In the genomic region with DNA sequence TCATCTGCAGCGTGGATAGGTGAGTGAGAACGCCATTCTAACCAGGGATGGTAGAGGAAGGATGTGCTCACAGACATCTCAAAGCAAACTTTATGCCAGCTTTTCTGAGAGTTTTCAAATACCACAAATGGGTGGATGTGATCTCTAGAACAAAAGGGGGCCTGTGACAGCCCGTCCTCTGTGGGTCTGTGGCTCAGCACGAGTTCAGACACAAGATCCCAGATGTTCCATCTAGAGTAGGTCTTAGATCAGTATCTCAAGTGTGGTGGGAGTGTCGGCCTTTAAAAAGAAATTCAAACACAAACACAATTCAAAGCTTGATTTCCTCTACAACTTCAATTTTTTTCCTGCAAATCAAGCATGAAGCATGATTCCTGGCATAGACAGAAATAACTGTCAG, we compare ENCODE assay signal across 31 cellular contexts. TPM values are rescaled to one million over a fixed set of nuclear protein-coding genes. Genes with fewer than 3 reads are reported as not detected.
DNase-seq lines count a peak whose midpoint lies in the region; ATAC-seq, FAIRE-seq and TF ChIP-seq lines count a peak whose summit lies in the region.
"Had no signal": no experiment of that assay in that cellular context is flagged by ENCODE, and none has a peak within 500 bp of the region (broad histone marks: within the 10 kb centered on the region; RNA-seq: fewer than 3 reads in every experiment).

No MANE protein-coding gene starts in this region.

- no peaks in the 10 kb centered on the region for H3K27me3 ChIP-seq in BLaER1 treated with 17β-estradiol and CSF1 and Interleukin-3, amounts not matched to agents 10 nM and 100 nM
- H3K27me3 ChIP-seq in osteoblast (ENCODE audit: insufficient read depth, low read length) = no peaks in the 10 kb centered on the region
- H3K27me3 ChIP-seq: BE2C, SJSA1 had no signal

- peak overlapping the region in 10 of 11 experiments; percentile 36 to 71 (median 59); a peak in 17 of 22 replicates for H3K4me2 ChIP-seq in BLaER1 treated with 17β-estradiol and CSF1 and Interleukin-3, amounts not matched to agents 10 nM and 100 nM
- no peak overlapping the region for H3K4me2 ChIP-seq in osteoblast (ENCODE audit: insufficient read depth, low read length)
- H3K4me2 ChIP-seq: KMS-11 had no signal

- peak overlapping the region; percentile 14 for H3K27ac Mint-ChIP-seq in activated CD8-positive, alpha-beta T cell treated with anti-CD3 and anti-CD28 coated beads for 36 hours
- no peak overlapping the region for H3K27ac Mint-ChIP-seq in activated CD8-positive, alpha-beta T cell treated with anti-CD3 and anti-CD28 coated beads, Interleukin-2, amount 10 ng/mL, durations not matched to agents 7 days and 5 days
- H3K27ac Mint-ChIP-seq: HFFc6 had no signal

- no peak overlapping the region for H3K4me3 Mint-ChIP-seq in activated CD8-positive, alpha-beta T cell treated with anti-CD3 and anti-CD28 coated beads for 36 hours
- H3K4me3 Mint-ChIP-seq in activated CD8-positive, alpha-beta T cell treated with anti-CD3 and anti-CD28 coated beads, Interleukin-2, amount 10 ng/mL, durations not matched to agents 7 days and 5 days = no peak overlapping the region
- H3K4me3 Mint-ChIP-seq: CD4-positive, CD25-positive, alpha-beta regulatory T cell; HFFc6 had no signal

- peaks cover 0 to 14% (median 0%) of the 10 kb centered on the region in 11 experiments; a peak in 5 of 22 replicates for H4K20me1 ChIP-seq in BLaER1 treated with 17β-estradiol and CSF1 and Interleukin-3, amounts not matched to agents 10 nM and 100 nM
- no peaks in the 10 kb centered on the region for H4K20me1 ChIP-seq in osteoblast (ENCODE audit: insufficient read depth, low read length)

- no peaks in the 10 kb centered on the region for H3K9me3 Mint-ChIP-seq in activated CD8-positive, alpha-beta T cell treated with anti-CD3 and anti-CD28 coated beads for 36 hours
- no peaks in the 10 kb centered on the region for H3K9me3 Mint-ChIP-seq in activated CD8-positive, alpha-beta T cell treated with anti-CD3 and anti-CD28 coated beads, Interleukin-2, amount 10 ng/mL, durations not matched to agents 7 days and 5 days (ENCODE audit: insufficient read depth)
- H3K9me3 Mint-ChIP-seq: CD4-positive, CD25-positive, alpha-beta regulatory T cell; HFFc6 had no signal

- intact Hi-C loops in activated CD8-positive, alpha-beta T cell treated with anti-CD3 and anti-CD28 coated beads for 36 hours (cut with micrococcal nuclease) = no loop called here
- intact Hi-C loops in kidney (cut with DNase I) = no loop called here

- H3K27ac ChIP-seq in BLaER1 treated with 17β-estradiol and CSF1 and Interleukin-3, amounts not matched to agents 10 nM and 100 nM = peak overlapping the region in 2 of 11 experiments; percentile 16 to 27; a peak in 2 of 22 replicates
- H3K27ac ChIP-seq in osteoblast (ENCODE audit: low read depth, low read length) (no peak overlapping the region), kidney (ENCODE audit: low read depth in 2 of 2, low read length in 2 of 2) (no peak overlapping the region)
- H3K27ac ChIP-seq: 22Rv1, KMS-11, SJSA1 had no signal

- H3K36me3 Mint-ChIP-seq in activated CD8-positive, alpha-beta T cell treated with anti-CD3 and anti-CD28 coated beads for 36 hours (ENCODE audit: low read depth) = peaks cover 44% of the 10 kb centered on the region
- peaks cover 37% of the 10 kb centered on the region for H3K36me3 Mint-ChIP-seq in activated CD8-positive, alpha-beta T cell treated with anti-CD3 and anti-CD28 coated beads, Interleukin-2, amount 10 ng/mL, durations not matched to agents 7 days and 5 days (ENCODE audit: low read depth)

- peaks cover 61 to 94% (median 81%) of the 10 kb centered on the region in 11 experiments for H3K36me3 ChIP-seq in BLaER1 treated with 17β-estradiol and CSF1 and Interleukin-3, amounts not matched to agents 10 nM and 100 nM
- H3K36me3 ChIP-seq in osteoblast (ENCODE audit: insufficient read depth, low read length) = peaks cover 37% of the 10 kb centered on the region
- peaks cover 21 to 41% of the 10 kb centered on the region in 2 donors for H3K36me3 ChIP-seq in kidney (ENCODE audit: control insufficient read depth in 1 of 2, insufficient read depth in 2 of 2, low read length in 2 of 2)
- H3K36me3 ChIP-seq: SJSA1 had no signal

- H3K9ac ChIP-seq in BLaER1 treated with 17β-estradiol and CSF1 and Interleukin-3, amounts not matched to agents 10 nM and 100 nM = no peak overlapping the region; a peak in 1 of 22 replicates
- no peak overlapping the region for H3K9ac ChIP-seq in kidney (ENCODE audit: low read length in 2 of 2)
- H3K9ac ChIP-seq: KMS-11 had no signal

- CTCF ChIA-PET in activated CD8-positive, alpha-beta T cell treated with anti-CD3 and anti-CD28 coated beads for 36 hours (lab: Charles Lee) = interaction anchor here (3.2 kb wide), 1 partner anchor 17 kb away, joined by 13 read pairs; no protein-coding TSS in a partner anchor
- CTCF ChIA-PET in activated CD8-positive, alpha-beta T cell treated with anti-CD3 and anti-CD28 coated beads, Interleukin-2, amount 10 ng/mL, durations not matched to agents 7 days and 5 days (lab: Charles Lee) = interaction anchor here (2.0 kb wide), 1 partner anchor 16 kb away, joined by 6 read pairs; no protein-coding TSS in a partner anchor

- no peaks in the 10 kb centered on the region for H3K9me3 ChIP-seq in BLaER1 treated with 17β-estradiol and CSF1 and Interleukin-3, amounts not matched to agents 10 nM and 100 nM (replicated peaks in 1 of 11)
- H3K9me3 ChIP-seq in osteoblast (ENCODE audit: low read depth, low read length) (no peaks in the 10 kb centered on the region), kidney (ENCODE audit: control insufficient read depth in 1 of 2, low read length in 2 of 2) (no peaks in the 10 kb centered on the region)
- H3K9me3 ChIP-seq: BE2C, HAP-1, SJSA1 had no signal

- no peak overlapping the region for H2AFZ ChIP-seq in osteoblast (ENCODE audit: low read length)

- H3K79me2 ChIP-seq in osteoblast (ENCODE audit: insufficient read depth, low read length) = peaks cover 9% of the 10 kb centered on the region

- ATAC-seq in activated CD8-positive, alpha-beta T cell treated with anti-CD3 and anti-CD28 coated beads for 36 hours = no peak
- ATAC-seq in activated CD8-positive, alpha-beta T cell treated with anti-CD3 and anti-CD28 coated beads, Interleukin-2, amount 10 ng/mL, durations not matched to agents 7 days and 5 days = no peak
- ATAC-seq: GM12878 had no signal

- POLR2A ChIA-PET in activated CD8-positive, alpha-beta T cell treated with anti-CD3 and anti-CD28 coated beads for 36 hours (lab: Charles Lee) = no interaction called here
- POLR2A ChIA-PET in activated CD8-positive, alpha-beta T cell treated with anti-CD3 and anti-CD28 coated beads, Interleukin-2, amount 10 ng/mL, durations not matched to agents 7 days and 5 days (lab: Charles Lee) = no interaction called here

- no peak for TF ChIP-seq CTCF in activated CD8-positive, alpha-beta T cell treated with anti-CD3 and anti-CD28 coated beads for 36 hours (IDR thresholded peaks at IDR 0.05)
- no peak for TF ChIP-seq CTCF in osteoblast (IDR thresholded peaks at IDR 0.05; ENCODE audit: extremely low read depth, low read depth, low read length)
- TF ChIP-seq CTCF in kidney (IDR thresholded peaks at IDR 0.05; ENCODE audit: borderline replicate concordance, extremely low read depth, insufficient read depth) = no peak

- no peak for FAIRE-seq in kidney (lab: Jason Lieb, UNC)
- FAIRE-seq: D721Med, GM12878 had no signal

- no peaks in the 10 kb centered on the region for H3K27me3 Mint-ChIP-seq in activated CD8-positive, alpha-beta T cell treated with anti-CD3 and anti-CD28 coated beads for 36 hours
- H3K27me3 Mint-ChIP-seq in activated CD8-positive, alpha-beta T cell treated with anti-CD3 and anti-CD28 coated beads, Interleukin-2, amount 10 ng/mL, durations not matched to agents 7 days and 5 days (ENCODE audit: low read depth) = no peaks in the 10 kb centered on the region
- H3K27me3 Mint-ChIP-seq: CD4-positive, CD25-positive, alpha-beta regulatory T cell had no signal

- peaks cover 19 to 30% (median 23%) of the 10 kb centered on the region in 10 experiments for H3K4me1 ChIP-seq in BLaER1 treated with 17β-estradiol and CSF1 and Interleukin-3, amounts not matched to agents 10 nM and 100 nM
- H3K4me1 ChIP-seq in osteoblast (ENCODE audit: insufficient read depth, low read length) = peaks cover 6% of the 10 kb centered on the region
- peaks cover 6 to 12% of the 10 kb centered on the region in 2 donors for H3K4me1 ChIP-seq in kidney (ENCODE audit: control insufficient read depth in 1 of 2, insufficient read depth in 1 of 2, low read depth in 1 of 2, low read length in 2 of 2)
- H3K4me1 ChIP-seq: HAP-1 had no signal

- H3K4me1 Mint-ChIP-seq in activated CD8-positive, alpha-beta T cell treated with anti-CD3 and anti-CD28 coated beads for 36 hours (ENCODE audit: low read depth) = peaks cover 5% of the 10 kb centered on the region
- H3K4me1 Mint-ChIP-seq in activated CD8-positive, alpha-beta T cell treated with anti-CD3 and anti-CD28 coated beads, Interleukin-2, amount 10 ng/mL, durations not matched to agents 7 days and 5 days (ENCODE audit: low read depth) = peaks cover 12% of the 10 kb centered on the region

- H3K4me3 ChIP-seq in BLaER1 treated with 17β-estradiol and CSF1 and Interleukin-3, amounts not matched to agents 10 nM and 100 nM = no peak overlapping the region
- no peak overlapping the region for H3K4me3 ChIP-seq in osteoblast (ENCODE audit: insufficient read depth, low read length)
- H3K4me3 ChIP-seq in kidney (ENCODE audit: low read length in 2 of 2) = no peak overlapping the region
- H3K4me3 ChIP-seq: GM12878, HAP-1, SJSA1 had no signal

- no peak for DNase-seq in activated CD8-positive, alpha-beta T cell treated with anti-CD3 and anti-CD28 coated beads for 36 hours
- no peak for DNase-seq in activated CD8-positive, alpha-beta T cell treated with anti-CD3 and anti-CD28 coated beads, Interleukin-2, amount 10 ng/mL, durations not matched to agents 7 days and 5 days
- DNase-seq in SK-N-DZ (ENCODE audit: low spot score) (peak; percentile 44), osteoblast (ENCODE audit: insufficient read length, low spot score, missing footprints) (peak; percentile 1), DMS 273 treated with DMSO at 0.1 percent for 48 hours (lab: John Stamatoyannopoulos, UW) (no peak), kidney (no peak)
- no peak for DNase-seq in stimulated activated CD4-positive, alpha-beta T cell treated with anti-CD3 and anti-CD28 coated beads, Interleukin-15, amount 100 ng/mL, for 24 hours
- DNase-seq: ACHN; BE2C; CD4-positive, CD25-positive, alpha-beta regulatory T cell; EL; GDM1; GOT3; HFFc6; IMR-90; NCI-H1092; NCI-H1417 treated with DMSO at 0.1 percent for 48 hours; NCI-H1694 treated with DMSO at 0.1 percent for 48 hours; NCI-H2081; NCI-H2227 treated with DMSO at 0.1 percent for 48 hours; NCI-H510A; NCI-H69; Right ventricle myocardium superior; RPMI8226 had no signal

RNA-seq across cellular contexts. Expression of a gene that starts 22.8 kb away (rescaled TPM):
- total RNA-seq in activated CD8-positive, alpha-beta T cell treated with anti-CD3 and anti-CD28 coated beads for 36 hours = 10 to 100 TPM; 31.5 to 31.6 TPM
- total RNA-seq in activated CD8-positive, alpha-beta T cell treated with anti-CD3 and anti-CD28 coated beads, Interleukin-2, amount 10 ng/mL, durations not matched to agents 7 days and 5 days = 10 to 100 TPM; 20.0 to 21.2 TPM
- polyA plus RNA-seq in SK-N-DZ (2014; cell fraction: cytosol; rRNA removed) = 22.9 and 27.3 TPM in 2 replicates
- 14.6 and 22.2 TPM in 2 replicates for polyA plus RNA-seq in SK-N-DZ (2014; cell fraction: nucleus; rRNA removed)
- total RNA-seq in osteoblast (11.9 and 12.7 TPM in 2 replicates), kidney (33.5 TPM)
- 208 TPM for polyA plus RNA-seq in kidney (ENCODE audit: insufficient read depth, low read depth, low replicate concordance)

RNA-seq across cellular contexts. Expression of a gene that starts 25.8 kb away (rescaled TPM):
- not detected for total RNA-seq in activated CD8-positive, alpha-beta T cell treated with anti-CD3 and anti-CD28 coated beads for 36 hours
- total RNA-seq in activated CD8-positive, alpha-beta T cell treated with anti-CD3 and anti-CD28 coated beads, Interleukin-2, amount 10 ng/mL, durations not matched to agents 7 days and 5 days = not detected
- polyA plus RNA-seq in SK-N-DZ (2014; cell fraction: cytosol; rRNA removed) = not detected in 2 replicates
- not detected in 2 replicates for polyA plus RNA-seq in SK-N-DZ (2014; cell fraction: nucleus; rRNA removed)
- total RNA-seq in osteoblast = not detected in 2 replicates
- not detected for total RNA-seq in kidney
- not detected for polyA plus RNA-seq in kidney (ENCODE audit: insufficient read depth, low read depth, low replicate concordance)
- total RNA-seq: CD4-positive, CD25-positive, alpha-beta regulatory T cell; GM12878; HFFc6; IMR-90; Right ventricle myocardium superior; SJSA1 had no signal
- polyA plus RNA-seq: CD4-positive, CD25-positive, alpha-beta regulatory T cell; GM12878; IMR-90 had no signal

Comparison
In these comparisons a context has a peak if more than half of its experiments do, and no peak if none do; other contexts are left out.
1. DNase-seq: peak in SK-N-DZ (single experiment) and osteoblast (single experiment); none in activated CD8-positive, alpha-beta T cell treated with anti-CD3 and anti-CD28 coated beads for 36 hours (single experiment), activated CD8-positive, alpha-beta T cell treated with anti-CD3 and anti-CD28 coated beads, Interleukin-2, amount 10 ng/mL, durations not matched to agents 7 days and 5 days (single experiment), stimulated activated CD4-positive, alpha-beta T cell treated with anti-CD3 and anti-CD28 coated beads, Interleukin-15, amount 100 ng/mL, for 24 hours (single experiment), DMS 273 treated with DMSO at 0.1 percent for 48 hours (single experiment) and kidney (single experiment).